Comparison of ENCODE assay signal across 9 cellular contexts in the genomic region with DNA sequence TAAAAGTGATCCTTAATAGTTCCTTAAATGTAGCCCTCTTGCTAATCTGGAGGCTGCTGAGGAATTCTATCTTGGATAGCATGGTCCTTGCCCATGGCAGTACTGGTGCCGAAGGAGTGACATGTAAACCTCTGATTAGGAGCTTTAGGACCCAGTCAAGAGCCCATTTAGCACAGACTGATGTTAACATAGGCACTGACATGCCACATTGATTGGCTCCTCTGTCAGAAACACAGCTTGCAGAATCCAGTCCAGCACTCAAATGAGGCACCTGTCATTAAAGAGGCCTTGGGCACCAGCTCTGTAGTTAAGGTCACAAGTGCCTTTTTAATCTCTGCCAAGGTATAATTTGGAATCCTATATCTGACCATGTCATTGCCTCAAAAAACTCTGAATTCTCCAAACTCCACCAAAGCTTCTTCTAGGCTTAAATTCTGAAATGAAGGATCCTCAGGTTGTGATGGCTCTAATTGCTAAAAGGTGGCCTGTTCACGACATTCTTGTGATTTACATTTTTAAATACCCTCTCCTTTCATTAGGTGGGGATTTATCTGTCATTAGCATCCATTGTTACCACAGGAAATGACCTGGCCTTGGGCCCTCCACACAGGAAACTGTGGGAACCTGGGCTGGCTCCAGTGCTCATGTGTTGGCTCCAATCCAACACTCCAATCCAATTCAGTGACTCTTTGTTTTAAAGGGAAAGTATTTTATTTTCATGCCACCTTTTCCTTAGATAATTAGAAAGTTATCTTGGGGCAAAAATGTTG. TPM values are rescaled to one million over a fixed set of nuclear protein-coding genes. Genes with fewer than 3 reads are reported as not detected.
A peak's percentile ranks its signal among the peaks of the same experiment; 100 is the strongest.
DNase-seq lines count a peak whose midpoint lies in the region; ATAC-seq lines count a peak whose summit lies in the region.
"Had no signal": no experiment of that assay in that cellular context is flagged by ENCODE, and none has a peak within 500 bp of the region (broad histone marks: within the 10 kb centered on the region; RNA-seq: fewer than 3 reads in every experiment).

No MANE protein-coding gene starts in this region.

- DNase-seq in DMS53 (lab: John Stamatoyannopoulos, UW) (peak; percentile 36), DMS53 treated with DMSO at 0.1 percent for 48 hours (lab: John Stamatoyannopoulos, UW; ENCODE audit: unreplicated experiment) (no peak), NCI-H2196 treated with DMSO at 0.1 percent for 48 hours (lab: John Stamatoyannopoulos, UW; ENCODE audit: unreplicated experiment) (peak; percentile 66), dermis blood vessel endothelial cell (peak; percentile 95), pulmonary artery endothelial cell (ENCODE audit: low read depth, low spot score) (peak; percentile 64), globus pallidus (ENCODE audit: low spot score) (no peak), sciatic nerve (ENCODE audit: low spot score) (no peak)
- DNase-seq: islet precursor cell had no signal

- intact Hi-C loops in sciatic nerve (cut with DNase I), result no loop called here

- no peak for ATAC-seq in sciatic nerve
- ATAC-seq in GM18907 (IDR thresholded peaks at IDR 0.05; ENCODE audit: unreplicated experiment), result no peak

RNA-seq across cellular contexts. Expression of a gene that starts 57.3 kb away (rescaled TPM):
- total RNA-seq in dermis blood vessel endothelial cell (38.1 and 93.8 TPM in 2 replicates), pulmonary artery endothelial cell (40.9 and 44.8 TPM in 2 replicates), sciatic nerve (62.8 TPM)

Comparison
In these comparisons a context has a peak if more than half of its experiments do, and no peak if none do; other contexts are left out.
1. DNase-seq: peak in DMS53 (single experiment), NCI-H2196 treated with DMSO at 0.1 percent for 48 hours (single experiment), dermis blood vessel endothelial cell (single experiment) and pulmonary artery endothelial cell (single experiment); none in DMS53 treated with DMSO at 0.1 percent for 48 hours (single experiment), globus pallidus (single experiment) and sciatic nerve (single experiment).